ENCODE assay signal across 33 cellular contexts in genomic region chrX:112085149-112085548, GRCh38. TPM values are rescaled to one million over a fixed set of nuclear protein-coding genes. Genes with fewer than 3 reads are reported as not detected.
"Had no signal": no experiment of that assay in that cellular context is flagged by ENCODE, and none has a peak within 500 bp of the region (broad histone marks: within the 10 kb centered on the region; RNA-seq: fewer than 3 reads in every experiment).

No MANE protein-coding gene starts in this region.

- H3K4me3 Mint-ChIP-seq: activated CD8-positive, alpha-beta T cell treated with anti-CD3 and anti-CD28 coated beads, Interleukin-2, amount 10 ng/mL, durations not matched to agents 7 days and 5 days; activated naive CD4-positive, alpha-beta T cell treated with anti-CD3 and anti-CD28 coated beads, Interleukin-2, amount 50 U/mL, for 24 hours; effector memory CD8-positive, alpha-beta T cell; immature natural killer cell; naive B cell; stimulated activated naive B cell treated with anti-CD40 and anti-IgM and Interleukin-4, amounts not matched to agents 10 μg/mL and 1 μg/mL and 100 μg/mL, for 72 hours had no signal

- H3K4me1 Mint-ChIP-seq: activated naive CD4-positive, alpha-beta T cell treated with anti-CD3 and anti-CD28 coated beads, Interleukin-2, amount 50 U/mL, for 24 hours; immature natural killer cell; stimulated activated naive B cell treated with anti-CD40 and anti-IgM and Interleukin-4, amounts not matched to agents 10 μg/mL and 1 μg/mL and 100 μg/mL, for 72 hours had no signal

- H3K36me3 Mint-ChIP-seq: activated naive CD4-positive, alpha-beta T cell treated with anti-CD3 and anti-CD28 coated beads, Interleukin-2, amount 50 U/mL, for 24 hours; immature natural killer cell; stimulated activated naive B cell treated with anti-CD40 and anti-IgM and Interleukin-4, amounts not matched to agents 10 μg/mL and 1 μg/mL and 100 μg/mL, for 72 hours had no signal

- H3K27ac Mint-ChIP-seq: activated CD8-positive, alpha-beta T cell treated with anti-CD3 and anti-CD28 coated beads, Interleukin-2, amount 10 ng/mL, durations not matched to agents 7 days and 5 days; activated naive CD4-positive, alpha-beta T cell treated with anti-CD3 and anti-CD28 coated beads, Interleukin-2, amount 50 U/mL, for 24 hours; effector memory CD8-positive, alpha-beta T cell; immature natural killer cell; naive B cell; stimulated activated naive B cell treated with anti-CD40 and anti-IgM and Interleukin-4, amounts not matched to agents 10 μg/mL and 1 μg/mL and 100 μg/mL, for 72 hours had no signal

- ATAC-seq: activated CD8-positive, alpha-beta T cell treated with anti-CD3 and anti-CD28 coated beads, Interleukin-2, amount 10 ng/mL, durations not matched to agents 7 days and 5 days; effector memory CD8-positive, alpha-beta T cell; left lobe of liver; sciatic nerve had no signal

- H3K9me3 Mint-ChIP-seq: activated naive CD4-positive, alpha-beta T cell treated with anti-CD3 and anti-CD28 coated beads, Interleukin-2, amount 50 U/mL, for 24 hours; effector memory CD8-positive, alpha-beta T cell had no signal

- DNase-seq: activated CD4-positive, alpha-beta T cell treated with anti-CD3 and anti-CD28 coated beads for 1 hour; activated CD4-positive, alpha-beta T cell treated with anti-CD3 and anti-CD28 coated beads, Interleukin-2, amount 50 U/mL, for 1 hour; activated CD8-positive, alpha-beta T cell treated with anti-CD3 and anti-CD28 coated beads, Interleukin-2, amount 10 ng/mL, durations not matched to agents 7 days and 5 days; activated gamma-delta T cell treated with Interleukin-2 at 50 U/mL for 16 hours; activated T-cell treated with anti-CD3 and anti-CD28 coated beads, Interleukin-2, amount 50 U/mL, for 1 hour; aorta; brain microvascular endothelial cell; central memory CD4-positive, alpha-beta T cell; dorsolateral prefrontal cortex; effector memory CD8-positive, alpha-beta T cell; glutamatergic neuron; immature natural killer cell; naive B cell; occipital lobe; stimulated activated CD4-positive, alpha-beta T cell treated with anti-CD3 and anti-CD28 coated beads, Interleukin-15, amount 100 ng/mL, for 24 hours; stimulated activated CD8-positive, alpha-beta memory T cell treated with anti-CD3 and anti-CD28 coated beads, Interleukin-4, amount 100 ng/mL, for 48 hours; stimulated activated naive B cell treated with anti-CD40 and anti-IgM and Interleukin-4, amounts not matched to agents 10 μg/mL and 1 μg/mL and 100 μg/mL, for 72 hours; testis; trophoblast cell; uterus had no signal

RNA-seq across cellular contexts. Expression of gene RTL4, which starts 2.3 kb away (rescaled TPM):
- total RNA-seq: activated CD8-positive, alpha-beta T cell treated with anti-CD3 and anti-CD28 coated beads, Interleukin-2, amount 10 ng/mL, durations not matched to agents 7 days and 5 days; aorta; endothelial cell of umbilical vein; esophagus muscularis mucosa; frontal cortex; hepatocyte; kidney epithelial cell; lung; mesenteric fat pad; mucosa of gallbladder; occipital lobe; renal cortical epithelial cell; sciatic nerve; smooth muscle cell; uterus had no signal

RNA-seq across cellular contexts. Expression of gene TRPC5, which starts 2.6 kb away (rescaled TPM):
- total RNA-seq: activated CD8-positive, alpha-beta T cell treated with anti-CD3 and anti-CD28 coated beads, Interleukin-2, amount 10 ng/mL, durations not matched to agents 7 days and 5 days; aorta; endothelial cell of umbilical vein; kidney epithelial cell; lung; mesenteric fat pad; renal cortical epithelial cell; sciatic nerve; smooth muscle cell had no signal
